Comparison of ENCODE assay signal across 8 cellular contexts in the genomic region with DNA sequence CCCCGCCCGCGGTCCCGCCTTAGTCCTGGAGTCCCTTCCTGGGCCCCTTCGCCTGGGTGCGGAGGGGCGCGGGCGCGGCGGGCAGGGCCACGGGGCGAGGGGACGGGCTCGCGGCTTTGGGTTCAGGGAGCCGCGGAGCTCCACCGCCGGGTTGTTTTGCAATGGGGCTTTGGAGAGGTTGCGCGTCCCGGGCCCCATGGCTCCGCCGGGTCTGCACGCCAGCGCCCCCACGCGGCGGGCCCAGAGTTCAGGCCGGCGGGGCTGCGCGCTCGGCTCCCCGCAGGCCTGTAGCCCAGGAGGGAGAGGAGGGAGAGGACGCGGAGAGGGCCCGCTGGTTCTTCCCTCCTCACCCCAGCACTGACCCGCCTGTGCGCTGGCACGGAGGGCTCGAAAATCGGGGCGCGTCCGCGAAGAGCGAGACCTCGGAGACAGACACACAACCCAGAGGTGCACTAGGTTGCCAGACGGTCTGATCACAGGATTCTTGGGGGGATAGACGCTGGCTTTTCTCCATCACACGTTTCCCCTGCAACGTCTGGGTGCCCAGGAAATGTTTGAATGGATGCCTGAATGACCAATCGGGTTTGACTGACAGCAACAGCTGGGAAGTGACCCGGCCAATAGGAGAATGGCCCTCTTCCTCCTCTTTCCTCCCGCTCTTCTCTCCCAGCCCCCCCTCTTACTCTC. TPM values are rescaled to one million over a fixed set of nuclear protein-coding genes. Genes with fewer than 3 reads are reported as not detected.
DNase-seq lines count a peak whose midpoint lies in the region; ATAC-seq and TF ChIP-seq lines count a peak whose summit lies in the region.

No MANE protein-coding gene starts in this region.

- intact Hi-C loops in posterior vena cava (cut with DNase I) = no loop called here
- intact Hi-C loops in CD4-positive, alpha-beta T cell (cut with DNase I, micrococcal nuclease) = no loop called here

- H3K9me3 Mint-ChIP-seq in CD4-positive, alpha-beta T cell = no peaks in the 10 kb centered on the region

- CTCF ChIA-PET in HEK293T (lab: Yijun Ruan, JAX) = interaction anchor here (0.5 to 0.7 kb wide), 5 partner anchors 18 to 464 kb away, joined by 3 to 5 read pairs (median 3); no protein-coding TSS in a partner anchor
- CTCF ChIA-PET in CD4-positive, alpha-beta T cell (lab: Charles Lee) = no interaction called here

- no peaks in the 10 kb centered on the region for H3K9me3 ChIP-seq in BE2C
- no peaks in the 10 kb centered on the region for H3K9me3 ChIP-seq in WERI-Rb-1 (ENCODE audit: severe bottlenecking)
- H3K9me3 ChIP-seq in CD4-positive, alpha-beta T cell (ENCODE audit: control insufficient read depth, low read length) = no peaks in the 10 kb centered on the region

- H3K36me3 ChIP-seq in BE2C = no peaks in the 10 kb centered on the region
- no peaks in the 10 kb centered on the region for H3K36me3 ChIP-seq in WERI-Rb-1

- no peaks in the 10 kb centered on the region for H3K27me3 ChIP-seq in BE2C
- H3K27me3 ChIP-seq in WERI-Rb-1 (ENCODE audit: insufficient read depth, low read depth, severe bottlenecking) = peaks cover 66% of the 10 kb centered on the region
- H3K27me3 ChIP-seq in CD4-positive, alpha-beta T cell (ENCODE audit: control insufficient read depth, insufficient read depth, low read length) = peaks cover 90% of the 10 kb centered on the region

- no peaks in the 10 kb centered on the region; the same call in 1 of the 2 replicates for H3K4me1 ChIP-seq in BE2C

- H3K27me3 Mint-ChIP-seq in CD4-positive, alpha-beta T cell = peaks cover 77% of the 10 kb centered on the region

- H3K27ac ChIP-seq in WERI-Rb-1 = no peak overlapping the region
- H3K27ac ChIP-seq in CD4-positive, alpha-beta T cell (ENCODE audit: low read depth, low read length) = no peak overlapping the region

- peak; percentile 65 for DNase-seq in BE2C
- DNase-seq in HEK293T (ENCODE audit: extremely low spot score) = peak; percentile 82
- peak; percentile 64 for DNase-seq in WERI-Rb-1
- DNase-seq in globus pallidus (ENCODE audit: low spot score) = peak; percentile 8
- peak; percentile 88 for DNase-seq in posterior vena cava (ENCODE audit: low spot score)
- DNase-seq in NCI-H2081 treated with DMSO at 0.1 percent for 48 hours (lab: John Stamatoyannopoulos, UW) = no peak
- DNase-seq in CD4-positive, alpha-beta T cell = no peak
- DNase-seq in putamen (ENCODE audit: low spot score) = no peak

- no peak overlapping the region for H3K4me3 Mint-ChIP-seq in CD4-positive, alpha-beta T cell

- peak; percentile 56 for TF ChIP-seq CTCF in BE2C (IDR thresholded peaks at IDR 0.05; ENCODE audit: low read depth, low read length)
- TF ChIP-seq CTCF in WERI-Rb-1 (IDR thresholded peaks at IDR 0.05; ENCODE audit: low read depth, low read length) = peak; percentile 91
- TF ChIP-seq CTCF in CD4-positive, alpha-beta T cell (IDR thresholded peaks at IDR 0.05) = no peak

- peaks cover 23% of the 10 kb centered on the region for H3K4me1 Mint-ChIP-seq in CD4-positive, alpha-beta T cell (ENCODE audit: low read depth)

- ATAC-seq in CD4-positive, alpha-beta T cell (ENCODE audit: poor library complexity) = no peak

- no peak overlapping the region for H3K27ac Mint-ChIP-seq in CD4-positive, alpha-beta T cell

- POLR2A ChIA-PET in HEK293T (lab: Yijun Ruan, JAX) = no interaction called here
- POLR2A ChIA-PET in CD4-positive, alpha-beta T cell (lab: Charles Lee) = no interaction called here

- H3K4me3 ChIP-seq in BE2C (ENCODE audit: low read depth, low read length) (peak overlapping the region; percentile 39), WERI-Rb-1 (ENCODE audit: low read depth, low read length) (peak overlapping the region; percentile 39)

- no peaks in the 10 kb centered on the region for H3K36me3 Mint-ChIP-seq in CD4-positive, alpha-beta T cell (ENCODE audit: low read depth)

TF ChIP-seq in HEK293T, 16 proteins besides CTCF, POLR2A, EP300 and RAD21:
- TF ChIP-seq BHLHE40 (IDR thresholded peaks at IDR 0.05; ENCODE audit: borderline replicate concordance) = no peak
- TF ChIP-seq, protein P1, sequence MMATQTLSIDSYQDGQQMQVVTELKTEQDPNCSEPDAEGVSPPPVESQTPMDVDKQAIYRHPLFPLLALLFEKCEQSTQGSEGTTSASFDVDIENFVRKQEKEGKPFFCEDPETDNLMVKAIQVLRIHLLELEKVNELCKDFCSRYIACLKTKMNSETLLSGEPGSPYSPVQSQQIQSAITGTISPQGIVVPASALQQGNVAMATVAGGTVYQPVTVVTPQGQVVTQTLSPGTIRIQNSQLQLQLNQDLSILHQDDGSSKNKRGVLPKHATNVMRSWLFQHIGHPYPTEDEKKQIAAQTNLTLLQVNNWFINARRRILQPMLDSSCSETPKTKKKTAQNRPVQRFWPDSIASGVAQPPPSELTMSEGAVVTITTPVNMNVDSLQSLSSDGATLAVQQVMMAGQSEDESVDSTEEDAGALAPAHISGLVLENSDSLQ (IDR thresholded peaks at IDR 0.05) = peak; percentile 75
TF ChIP-seq in HEK293T: peak in this region for 1.

RNA-seq across cellular contexts. Expression of a gene that starts 4.9 kb away (rescaled TPM):
- not detected for polyA plus RNA-seq in BE2C (2012; ENCODE audit: insufficient read depth, insufficient read length, low read depth)
- 1 to 10 TPM in 1 of 2 donors, under 1 TPM in 1; 0.33 to 1.3 TPM for total RNA-seq in posterior vena cava
- not detected for total RNA-seq in CD4-positive, alpha-beta T cell

Comparison
In these comparisons a context has a peak if more than half of its experiments do, and no peak if none do; other contexts are left out.
1. DNase-seq: peak in BE2C (single experiment), HEK293T (single experiment), WERI-Rb-1 (single experiment), globus pallidus (single experiment) and posterior vena cava (single experiment); none in NCI-H2081 treated with DMSO at 0.1 percent for 48 hours (single experiment), CD4-positive, alpha-beta T cell (0 of 10) and putamen (single experiment).